In the genomic region with DNA sequence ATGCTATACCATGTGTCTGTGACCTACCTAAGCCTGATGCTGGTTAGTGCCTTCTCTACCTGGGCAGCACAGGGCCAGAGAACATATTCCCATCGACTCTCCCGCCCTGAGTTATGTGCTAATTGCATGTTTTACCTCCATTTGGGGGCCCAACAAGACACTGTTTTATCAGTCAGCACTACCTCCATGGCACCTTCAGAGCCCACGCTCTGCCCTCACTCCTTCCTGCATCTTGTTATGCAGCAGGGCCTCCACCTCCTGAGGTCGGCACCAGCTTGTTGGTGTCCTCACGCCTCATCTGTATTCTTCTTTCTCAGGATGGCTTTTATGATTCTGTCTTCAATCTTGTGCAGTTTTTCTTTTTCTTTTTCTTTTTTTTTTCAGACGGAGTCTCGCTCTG, we compare ENCODE assay signal across 20 cellular contexts. TPM values are rescaled to one million over a fixed set of nuclear protein-coding genes. Genes with fewer than 3 reads are reported as not detected.
DNase-seq lines count a peak whose midpoint lies in the region; ATAC-seq and TF ChIP-seq lines count a peak whose summit lies in the region.
"Had no signal": no experiment of that assay in that cellular context is flagged by ENCODE, and none has a peak within 500 bp of the region (broad histone marks: within the 10 kb centered on the region; RNA-seq: fewer than 3 reads in every experiment).

No MANE protein-coding gene starts in this region.

- TF ChIP-seq CTCF in glutamatergic neuron (IDR thresholded peaks at IDR 0.05; ENCODE audit: partially characterized antibody, unreplicated experiment), result no peak

- peaks cover 4% of the 10 kb centered on the region for H3K36me3 Mint-ChIP-seq in stimulated activated naive CD8-positive, alpha-beta T cell treated with anti-CD3 and anti-CD28 coated beads, Interleukin-15, Interleukin-2, amounts not matched to agents 100 ng/mL and 50 ng/mL, for 24 hours (ENCODE audit: low read depth)
- H3K36me3 Mint-ChIP-seq in activated naive CD8-positive, alpha-beta T cell treated with anti-CD3 and anti-CD28 coated beads for 36 hours, result peaks cover 2% of the 10 kb centered on the region
- H3K36me3 Mint-ChIP-seq in natural killer cell treated with Interleukin-12 subunit alpha and Interleukin-12 subunit beta and Interleukin-15 and Interleukin-18, amount 100 ng/mL, for 72 hours, result peaks cover 5% of the 10 kb centered on the region
- peaks cover 30% of the 10 kb centered on the region for H3K36me3 Mint-ChIP-seq in glutamatergic neuron (ENCODE audit: unreplicated experiment)

- peak overlapping the region; percentile 73 for H3K27ac Mint-ChIP-seq in stimulated activated naive CD8-positive, alpha-beta T cell treated with anti-CD3 and anti-CD28 coated beads, Interleukin-15, Interleukin-2, amounts not matched to agents 100 ng/mL and 50 ng/mL, for 24 hours
- peak overlapping the region; percentile 0 for H3K27ac Mint-ChIP-seq in activated naive CD8-positive, alpha-beta T cell treated with anti-CD3 and anti-CD28 coated beads for 36 hours
- peak overlapping the region; percentile 55 to 85 for H3K27ac Mint-ChIP-seq in natural killer cell treated with Interleukin-12 subunit alpha and Interleukin-12 subunit beta and Interleukin-15 and Interleukin-18, amount 100 ng/mL, for 72 hours
- no peak overlapping the region for H3K27ac Mint-ChIP-seq in glutamatergic neuron (ENCODE audit: unreplicated experiment)
- H3K27ac Mint-ChIP-seq: nephron progenitor cell; T-helper 1 cell treated with Interleukin-12 subunit alpha and Interleukin-12 subunit beta and Interleukin-4 antibody, amounts not matched to agents 30 μg/mL and 1 μg/mL, for 36 hours had no signal

- no peak overlapping the region for H3K4me3 Mint-ChIP-seq in stimulated activated naive CD8-positive, alpha-beta T cell treated with anti-CD3 and anti-CD28 coated beads, Interleukin-15, Interleukin-2, amounts not matched to agents 100 ng/mL and 50 ng/mL, for 24 hours
- H3K4me3 Mint-ChIP-seq in activated naive CD8-positive, alpha-beta T cell treated with anti-CD3 and anti-CD28 coated beads for 36 hours, result no peak overlapping the region
- H3K4me3 Mint-ChIP-seq in natural killer cell treated with Interleukin-12 subunit alpha and Interleukin-12 subunit beta and Interleukin-15 and Interleukin-18, amount 100 ng/mL, for 72 hours, result no peak overlapping the region
- no peak overlapping the region for H3K4me3 Mint-ChIP-seq in glutamatergic neuron (ENCODE audit: unreplicated experiment)
- H3K4me3 Mint-ChIP-seq: brain; nephron progenitor cell; T-helper 1 cell treated with Interleukin-12 subunit alpha and Interleukin-12 subunit beta and Interleukin-4 antibody, amounts not matched to agents 30 μg/mL and 1 μg/mL, for 36 hours had no signal

- no peak for ATAC-seq in stimulated activated naive CD8-positive, alpha-beta T cell treated with anti-CD3 and anti-CD28 coated beads, Interleukin-15, Interleukin-2, amounts not matched to agents 100 U/mL and 50 U/mL, for 24 hours
- no peak for ATAC-seq in natural killer cell treated with Interleukin-12 subunit alpha and Interleukin-12 subunit beta and Interleukin-15 and Interleukin-18, amount 100 ng/mL, for 72 hours

- H3K9me3 Mint-ChIP-seq in stimulated activated naive CD8-positive, alpha-beta T cell treated with anti-CD3 and anti-CD28 coated beads, Interleukin-15, Interleukin-2, amounts not matched to agents 100 ng/mL and 50 ng/mL, for 24 hours, result peaks cover 17% of the 10 kb centered on the region
- peaks cover 15% of the 10 kb centered on the region for H3K9me3 Mint-ChIP-seq in activated naive CD8-positive, alpha-beta T cell treated with anti-CD3 and anti-CD28 coated beads for 36 hours
- peaks cover 10% of the 10 kb centered on the region for H3K9me3 Mint-ChIP-seq in natural killer cell treated with Interleukin-12 subunit alpha and Interleukin-12 subunit beta and Interleukin-15 and Interleukin-18, amount 100 ng/mL, for 72 hours
- H3K9me3 Mint-ChIP-seq in glutamatergic neuron (ENCODE audit: unreplicated experiment), result peaks cover 8% of the 10 kb centered on the region

- H3K27me3 Mint-ChIP-seq in stimulated activated naive CD8-positive, alpha-beta T cell treated with anti-CD3 and anti-CD28 coated beads, Interleukin-15, Interleukin-2, amounts not matched to agents 100 ng/mL and 50 ng/mL, for 24 hours, result no peaks in the 10 kb centered on the region
- no peaks in the 10 kb centered on the region for H3K27me3 Mint-ChIP-seq in activated naive CD8-positive, alpha-beta T cell treated with anti-CD3 and anti-CD28 coated beads for 36 hours
- peaks cover 14 to 17% of the 10 kb centered on the region in 2 donors for H3K27me3 Mint-ChIP-seq in natural killer cell treated with Interleukin-12 subunit alpha and Interleukin-12 subunit beta and Interleukin-15 and Interleukin-18, amount 100 ng/mL, for 72 hours
- peaks cover 7% of the 10 kb centered on the region for H3K27me3 Mint-ChIP-seq in glutamatergic neuron (ENCODE audit: unreplicated experiment)

- DNase-seq in stimulated activated naive CD8-positive, alpha-beta T cell treated with anti-CD3 and anti-CD28 coated beads, Interleukin-15, Interleukin-2, amounts not matched to agents 100 U/mL and 50 U/mL, for 24 hours, result no peak
- no peak for DNase-seq in activated naive CD8-positive, alpha-beta T cell treated with anti-CD3 and anti-CD28 coated beads for 36 hours
- DNase-seq in natural killer cell treated with Interleukin-12 subunit alpha and Interleukin-12 subunit beta and Interleukin-15 and Interleukin-18, amount 100 ng/mL, for 72 hours (ENCODE audit: low spot score), result peak; percentile 18
- no peak for DNase-seq in glutamatergic neuron
- no peak for DNase-seq in NCI-H2196 treated with DMSO at 0.1 percent for 48 hours (lab: John Stamatoyannopoulos, UW; ENCODE audit: unreplicated experiment)
- no peak for DNase-seq in stimulated activated naive CD4-positive, alpha-beta T cell (lab: John Stamatoyannopoulos, UW)
- DNase-seq: Calu3; DND-41; KG1; kidney; NCI-H1436; NCI-H2081 treated with DMSO at 0.1 percent for 48 hours; NCI-H748 treated with DMSO at 0.1 percent for 48 hours; nephron progenitor cell; pancreas; stimulated activated CD4-positive, alpha-beta T cell treated with anti-CD3 and anti-CD28 coated beads, Interleukin-2, amount 100 ng/mL, for 48 hours had no signal

- H3K4me1 Mint-ChIP-seq in stimulated activated naive CD8-positive, alpha-beta T cell treated with anti-CD3 and anti-CD28 coated beads, Interleukin-15, Interleukin-2, amounts not matched to agents 100 ng/mL and 50 ng/mL, for 24 hours (ENCODE audit: low read depth), result peaks cover 26% of the 10 kb centered on the region
- peaks cover 14% of the 10 kb centered on the region for H3K4me1 Mint-ChIP-seq in activated naive CD8-positive, alpha-beta T cell treated with anti-CD3 and anti-CD28 coated beads for 36 hours
- H3K4me1 Mint-ChIP-seq in natural killer cell treated with Interleukin-12 subunit alpha and Interleukin-12 subunit beta and Interleukin-15 and Interleukin-18, amount 100 ng/mL, for 72 hours (ENCODE audit: low read depth in 2 of 2), result peaks cover 5 to 23% of the 10 kb centered on the region in 2 donors
- peaks cover 30% of the 10 kb centered on the region for H3K4me1 Mint-ChIP-seq in glutamatergic neuron (ENCODE audit: low read depth, unreplicated experiment)
- H3K4me1 Mint-ChIP-seq: brain had no signal

RNA-seq across cellular contexts. Expression of a gene that starts 11.9 kb away (rescaled TPM):
- not detected for total RNA-seq in activated naive CD8-positive, alpha-beta T cell treated with anti-CD3 and anti-CD28 coated beads for 36 hours
- total RNA-seq in natural killer cell treated with Interleukin-12 subunit alpha and Interleukin-12 subunit beta and Interleukin-15 and Interleukin-18, amount 100 ng/mL, for 72 hours, result under 1 TPM in 1 of 2 donors, not detected in 1; 0.11 TPM
- 13.8 TPM for total RNA-seq in glutamatergic neuron (ENCODE audit: unreplicated experiment)
- total RNA-seq: activated CD8-positive, alpha-beta memory T cell treated with anti-CD3 and anti-CD28 coated beads for 36 hours had no signal

Comparison
In these comparisons a context has a peak if more than half of its experiments do, and no peak if none do; other contexts are left out.
1. RNA of a gene that starts 11.9 kb away (total RNA-seq): 13.8 TPM in glutamatergic neuron (single experiment); 0.11 TPM in natural killer cell treated with Interleukin-12 subunit alpha and Interleukin-12 subunit beta and Interleukin-15 and Interleukin-18, amount 100 ng/mL, for 72 hours and not detected in activated naive CD8-positive, alpha-beta T cell treated with anti-CD3 and anti-CD28 coated beads for 36 hours; every median in the first group is over 10 times any median in the second.